1 cellular context compared by ENCODE assay signal in genomic region chr18:21740724-21741510, GRCh38.
A peak's percentile ranks its signal among the peaks of the same experiment; 100 is the strongest.
TF ChIP-seq lines count a peak whose summit lies in the region.

TSS of gene MIB1 (plus strand) at chr18:21740792. CDS start at chr18:21741584, 792 bp downstream.

TF ChIP-seq in HEK293, 187 proteins besides CTCF, POLR2A, EP300 and RAD21 (continued from another document):
- peak; percentile 98; the same call in 1 of the 2 replicates for TF ChIP-seq KLF1 (tag by site-specific recombination; IDR thresholded peaks at IDR 0.05)
- TF ChIP-seq SP7 (tag by site-specific recombination; IDR thresholded peaks at IDR 0.05), result peak; percentile 44
- no peak for TF ChIP-seq ZNF600 (tag by site-specific recombination; IDR thresholded peaks at IDR 0.05)
- no peak for TF ChIP-seq ZSCAN18 (tag by site-specific recombination; IDR thresholded peaks at IDR 0.05)
- peak; percentile 95 for TF ChIP-seq KLF8 (tag by site-specific recombination; IDR thresholded peaks at IDR 0.05)
- TF ChIP-seq ZBTB17 (tag by site-specific recombination; IDR thresholded peaks at IDR 0.05), result peak; percentile 33; the same call in 1 of the 2 replicates
- TF ChIP-seq ZNF341 (tag by site-specific recombination; IDR thresholded peaks at IDR 0.05; ENCODE audit: low read depth), result no peak; the same call in 1 of the 2 replicates
- TF ChIP-seq ZNF366 (tag by site-specific recombination; conservative IDR thresholded peaks at IDR 0.05), result peak; percentile 94
- TF ChIP-seq ZNF560 (tag by site-specific recombination; IDR thresholded peaks at IDR 0.05; ENCODE audit: borderline replicate concordance), result no peak
- peak; percentile 29; the same call in 1 of the 2 replicates for TF ChIP-seq ZBTB8A (tag by site-specific recombination; IDR thresholded peaks at IDR 0.05)
- TF ChIP-seq ZBTB48 (tag by site-specific recombination; IDR thresholded peaks at IDR 0.05), result peak; percentile 98
- TF ChIP-seq ZNF571 (tag by site-specific recombination; IDR thresholded peaks at IDR 0.05), result no peak
- peak; percentile 89 for TF ChIP-seq GLIS2 (tag by site-specific recombination; IDR thresholded peaks at IDR 0.05)
- TF ChIP-seq ZNF394 (tag by site-specific recombination; IDR thresholded peaks at IDR 0.05; ENCODE audit: borderline replicate concordance), result 0 out of 2 replicates have a peak, but pooled peaks have one; percentile 26
- TF ChIP-seq ZBTB20 (tag by site-specific recombination; IDR thresholded peaks at IDR 0.05), result peak; percentile 56; the same call in 1 of the 2 replicates
- TF ChIP-seq ZNF132 (tag by site-specific recombination; IDR thresholded peaks at IDR 0.05; ENCODE audit: borderline replicate concordance), result no peak
- TF ChIP-seq SP3 (tag by site-specific recombination; IDR thresholded peaks at IDR 0.05), result peak; percentile 96
- TF ChIP-seq, protein P1, sequence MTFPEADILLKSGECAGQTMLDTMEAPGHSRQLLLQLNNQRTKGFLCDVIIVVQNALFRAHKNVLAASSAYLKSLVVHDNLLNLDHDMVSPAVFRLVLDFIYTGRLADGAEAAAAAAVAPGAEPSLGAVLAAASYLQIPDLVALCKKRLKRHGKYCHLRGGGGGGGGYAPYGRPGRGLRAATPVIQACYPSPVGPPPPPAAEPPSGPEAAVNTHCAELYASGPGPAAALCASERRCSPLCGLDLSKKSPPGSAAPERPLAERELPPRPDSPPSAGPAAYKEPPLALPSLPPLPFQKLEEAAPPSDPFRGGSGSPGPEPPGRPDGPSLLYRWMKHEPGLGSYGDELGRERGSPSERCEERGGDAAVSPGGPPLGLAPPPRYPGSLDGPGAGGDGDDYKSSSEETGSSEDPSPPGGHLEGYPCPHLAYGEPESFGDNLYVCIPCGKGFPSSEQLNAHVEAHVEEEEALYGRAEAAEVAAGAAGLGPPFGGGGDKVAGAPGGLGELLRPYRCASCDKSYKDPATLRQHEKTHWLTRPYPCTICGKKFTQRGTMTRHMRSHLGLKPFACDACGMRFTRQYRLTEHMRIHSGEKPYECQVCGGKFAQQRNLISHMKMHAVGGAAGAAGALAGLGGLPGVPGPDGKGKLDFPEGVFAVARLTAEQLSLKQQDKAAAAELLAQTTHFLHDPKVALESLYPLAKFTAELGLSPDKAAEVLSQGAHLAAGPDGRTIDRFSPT (tag by site-specific recombination; IDR thresholded peaks at IDR 0.05), result peak; percentile 68
- peak; percentile 94 for TF ChIP-seq KLF9 (tag by site-specific recombination; IDR thresholded peaks at IDR 0.05; ENCODE audit: low read depth)
- TF ChIP-seq, protein P2, sequence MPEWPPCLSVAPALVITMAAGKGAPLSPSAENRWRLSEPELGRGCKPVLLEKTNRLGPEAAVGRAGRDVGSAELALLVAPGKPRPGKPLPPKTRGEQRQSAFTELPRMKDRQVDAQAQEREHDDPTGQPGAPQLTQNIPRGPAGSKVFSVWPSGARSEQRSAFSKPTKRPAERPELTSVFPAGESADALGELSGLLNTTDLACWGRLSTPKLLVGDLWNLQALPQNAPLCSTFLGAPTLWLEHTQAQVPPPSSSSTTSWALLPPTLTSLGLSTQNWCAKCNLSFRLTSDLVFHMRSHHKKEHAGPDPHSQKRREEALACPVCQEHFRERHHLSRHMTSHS (tag by site-specific recombination; IDR thresholded peaks at IDR 0.05), result no peak
- TF ChIP-seq PATZ1 (tag by site-specific recombination; IDR thresholded peaks at IDR 0.05), result peak; percentile 17; the same call in 1 of the 2 replicates
- no peak for TF ChIP-seq BCL11B (tag by site-specific recombination; IDR thresholded peaks at IDR 0.05; ENCODE audit: low read depth)
- TF ChIP-seq ZSCAN5A (tag by site-specific recombination; IDR thresholded peaks at IDR 0.05), result no peak
- TF ChIP-seq KLF16 (tag by site-specific recombination; IDR thresholded peaks at IDR 0.05), result peak; percentile 86
- TF ChIP-seq ZNF596 (tag by site-specific recombination; IDR thresholded peaks at IDR 0.05), result no peak
- TF ChIP-seq ZNF660 (tag by site-specific recombination; IDR thresholded peaks at IDR 0.05), result 0 out of 2 replicates have a peak, but pooled peaks have one; percentile 42
- TF ChIP-seq, protein P3, sequence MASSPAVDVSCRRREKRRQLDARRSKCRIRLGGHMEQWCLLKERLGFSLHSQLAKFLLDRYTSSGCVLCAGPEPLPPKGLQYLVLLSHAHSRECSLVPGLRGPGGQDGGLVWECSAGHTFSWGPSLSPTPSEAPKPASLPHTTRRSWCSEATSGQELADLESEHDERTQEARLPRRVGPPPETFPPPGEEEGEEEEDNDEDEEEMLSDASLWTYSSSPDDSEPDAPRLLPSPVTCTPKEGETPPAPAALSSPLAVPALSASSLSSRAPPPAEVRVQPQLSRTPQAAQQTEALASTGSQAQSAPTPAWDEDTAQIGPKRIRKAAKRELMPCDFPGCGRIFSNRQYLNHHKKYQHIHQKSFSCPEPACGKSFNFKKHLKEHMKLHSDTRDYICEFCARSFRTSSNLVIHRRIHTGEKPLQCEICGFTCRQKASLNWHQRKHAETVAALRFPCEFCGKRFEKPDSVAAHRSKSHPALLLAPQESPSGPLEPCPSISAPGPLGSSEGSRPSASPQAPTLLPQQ (tag by site-specific recombination; IDR thresholded peaks at IDR 0.05), result peak; percentile 61
- no peak for TF ChIP-seq PBX3 (CRISPR knock-in tag; IDR thresholded peaks at IDR 0.05)
- no peak for TF ChIP-seq ZNF311 (tag by site-specific recombination; IDR thresholded peaks at IDR 0.05; ENCODE audit: borderline replicate concordance)
- no peak for TF ChIP-seq ZFP69B (tag by site-specific recombination; IDR thresholded peaks at IDR 0.05)
- TF ChIP-seq HOXA7 (CRISPR knock-in tag; IDR thresholded peaks at IDR 0.05; ENCODE audit: borderline replicate concordance), result no peak
- TF ChIP-seq ZNF76 (tag by site-specific recombination; IDR thresholded peaks at IDR 0.05; ENCODE audit: borderline replicate concordance, low read depth), result 0 out of 2 replicates have a peak, but pooled peaks have one; percentile 33
- TF ChIP-seq ZNF140 (tag by site-specific recombination; IDR thresholded peaks at IDR 0.05), result no peak
- TF ChIP-seq SETDB1 (IDR thresholded peaks at IDR 0.05; ENCODE audit: insufficient read length, low read length), result no peak
- peak; percentile 73; the same call in 1 of the 2 replicates for TF ChIP-seq PRDM1 (tag by site-specific recombination; IDR thresholded peaks at IDR 0.05)
- no peak for TF ChIP-seq ZNF585B (tag by site-specific recombination; IDR thresholded peaks at IDR 0.05)
TF ChIP-seq in HEK293: peak in this region for 32.
